Comparison of ENCODE assay signal across 20 cellular contexts in genomic region chr15:79364571-79365240, GRCh38. TPM values are rescaled to one million over a fixed set of nuclear protein-coding genes. Genes with fewer than 3 reads are reported as not detected.
DNase-seq lines count a peak whose midpoint lies in the region; ATAC-seq and TF ChIP-seq lines count a peak whose summit lies in the region.
"Had no signal": no experiment of that assay in that cellular context is flagged by ENCODE, and none has a peak within 500 bp of the region (broad histone marks: within the 10 kb centered on the region; RNA-seq: fewer than 3 reads in every experiment).

No MANE protein-coding gene starts in this region.

- H3K4me3 Mint-ChIP-seq in HFFc6, result no peak overlapping the region
- H3K4me3 Mint-ChIP-seq in endodermal cell, result no peak overlapping the region
- H3K4me3 Mint-ChIP-seq in activated T-cell treated with anti-CD3 and anti-CD28 coated beads, Interleukin-2, amount 50 U/mL, for 72 hours, result no peak overlapping the region
- H3K4me3 Mint-ChIP-seq: CD4-positive, CD25-positive, alpha-beta regulatory T cell had no signal

- peaks cover 3% of the 10 kb centered on the region for H3K36me3 ChIP-seq in BE2C
- H3K36me3 ChIP-seq in endodermal cell (ENCODE audit: control insufficient read depth, insufficient read depth, low read length), result no peaks in the 10 kb centered on the region
- H3K36me3 ChIP-seq in neuronal stem cell (replicated peaks in 1 of 2; ENCODE audit: control insufficient read depth in 2 of 2, insufficient read depth in 2 of 2, low read length in 2 of 2), result no peaks in the 10 kb centered on the region
- H3K36me3 ChIP-seq: MG63 had no signal

- H2BK5ac ChIP-seq in neuronal stem cell (ENCODE audit: low read length), result no peak overlapping the region

- no peak overlapping the region for H3K9ac ChIP-seq in endodermal cell (ENCODE audit: extremely low read depth, low read length, poor library complexity, severe bottlenecking)
- no peak overlapping the region for H3K9ac ChIP-seq in neuronal stem cell (ENCODE audit: low read depth, low read length, poor library complexity)

- H3K4me1 Mint-ChIP-seq in HFFc6 (ENCODE audit: low read depth) (peaks cover 38% of the 10 kb centered on the region), endodermal cell (peaks cover 49% of the 10 kb centered on the region)
- H3K4me1 Mint-ChIP-seq in activated T-cell treated with anti-CD3 and anti-CD28 coated beads, Interleukin-2, amount 50 U/mL, for 72 hours (ENCODE audit: low read depth), result no peaks in the 10 kb centered on the region
- H3K4me1 Mint-ChIP-seq: CD4-positive, CD25-positive, alpha-beta regulatory T cell had no signal

- no peak overlapping the region for H3K23ac ChIP-seq in neuronal stem cell (ENCODE audit: low read depth, low read length, poor library complexity)

- H2BK12ac ChIP-seq in neuronal stem cell (ENCODE audit: low read length), result no peak overlapping the region

- H3K27ac ChIP-seq in endodermal cell (ENCODE audit: low read depth, low read length), result no peak overlapping the region
- H3K27ac ChIP-seq in neuronal stem cell (replicated peaks; ENCODE audit: low read length), result no peak overlapping the region
- H3K27ac ChIP-seq: A549 had no signal

- H3K27me3 ChIP-seq in BE2C (no peaks in the 10 kb centered on the region), endodermal cell (ENCODE audit: control insufficient read depth, insufficient read depth, low read length, poor library complexity, severe bottlenecking) (no peaks in the 10 kb centered on the region), neuronal stem cell (ENCODE audit: control insufficient read depth in 3 of 3, insufficient read depth in 3 of 3, low read depth in 1 of 3, low read length in 3 of 3) (no peaks in the 10 kb centered on the region)
- H3K27me3 ChIP-seq: MG63 had no signal

- no peak overlapping the region for H3K4me2 ChIP-seq in neuronal stem cell (ENCODE audit: insufficient read depth, low read length, poor library complexity, severe bottlenecking)
- H3K4me2 ChIP-seq: A549 had no signal

- H2AK5ac ChIP-seq in neuronal stem cell (ENCODE audit: low read depth, low read length), result no peak overlapping the region

- TF ChIP-seq CTCF in BE2C (IDR thresholded peaks at IDR 0.05; ENCODE audit: low read depth, low read length) (peak; percentile 89), HFFc6 (IDR thresholded peaks at IDR 0.05) (peak; percentile 71), endodermal cell (conservative IDR thresholded peaks at IDR 0.05) (peak; percentile 16)

- H3K4ac ChIP-seq in neuronal stem cell (ENCODE audit: low read length), result no peak overlapping the region

- peak overlapping the region; percentile 46 for H3K18ac ChIP-seq in neuronal stem cell (ENCODE audit: low read length)

- H3K27me3 Mint-ChIP-seq in HFFc6 (ENCODE audit: insufficient read depth) (peaks cover 3% of the 10 kb centered on the region; the same call in 1 of the 2 replicates), endodermal cell (ENCODE audit: insufficient read depth) (no peaks in the 10 kb centered on the region)
- H3K27me3 Mint-ChIP-seq in activated T-cell treated with anti-CD3 and anti-CD28 coated beads, Interleukin-2, amount 50 U/mL, for 72 hours (ENCODE audit: low read depth), result no peaks in the 10 kb centered on the region
- H3K27me3 Mint-ChIP-seq: CD4-positive, CD25-positive, alpha-beta regulatory T cell had no signal

- H3K27ac Mint-ChIP-seq in HFFc6 (no peak overlapping the region), endodermal cell (peak overlapping the region; percentile 75)
- no peak overlapping the region for H3K27ac Mint-ChIP-seq in activated T-cell treated with anti-CD3 and anti-CD28 coated beads, Interleukin-2, amount 50 U/mL, for 72 hours
- H3K27ac Mint-ChIP-seq: CD4-positive, CD25-positive, alpha-beta regulatory T cell had no signal

- H4K8ac ChIP-seq in neuronal stem cell (ENCODE audit: low read depth, low read length), result no peak overlapping the region

- H3K9me3 Mint-ChIP-seq in HFFc6, result no peaks in the 10 kb centered on the region
- H3K9me3 Mint-ChIP-seq in endodermal cell, result peaks cover 4% of the 10 kb centered on the region
- no peaks in the 10 kb centered on the region for H3K9me3 Mint-ChIP-seq in activated T-cell treated with anti-CD3 and anti-CD28 coated beads, Interleukin-2, amount 50 U/mL, for 72 hours
- H3K9me3 Mint-ChIP-seq: CD4-positive, CD25-positive, alpha-beta regulatory T cell had no signal

- H3K14ac ChIP-seq in neuronal stem cell (ENCODE audit: low read length), result no peak overlapping the region

- no peaks in the 10 kb centered on the region for H3K36me3 Mint-ChIP-seq in HFFc6 (ENCODE audit: low read depth)
- H3K36me3 Mint-ChIP-seq in endodermal cell (ENCODE audit: low read depth), result no peaks in the 10 kb centered on the region
- H3K36me3 Mint-ChIP-seq in activated T-cell treated with anti-CD3 and anti-CD28 coated beads, Interleukin-2, amount 50 U/mL, for 72 hours (ENCODE audit: insufficient read depth in 2 of 2), result no peaks in the 10 kb centered on the region
- H3K36me3 Mint-ChIP-seq: CD4-positive, CD25-positive, alpha-beta regulatory T cell had no signal

- DNase-seq in BE2C (peak; percentile 66), HFFc6 (no peak), endodermal cell (peak; percentile 53), neuronal stem cell (ENCODE audit: low spot score) (no peak), RKO (ENCODE audit: low spot score) (no peak)
- DNase-seq in activated T-cell treated with anti-CD3 and anti-CD28 coated beads, Interleukin-2, amount 50 U/mL, for 72 hours, result no peak
- DNase-seq: Caco-2; CD4-positive, CD25-positive, alpha-beta regulatory T cell; IMR-90; Karpas-422; MG63; NCI-H1092; NCI-H146; NCI-H2081 treated with DMSO at 0.1 percent for 48 hours; NCI-H510A treated with DMSO at 0.1 percent for 48 hours; NCI-H82; RPMI8226; SIG-M5 had no signal

- no peaks in the 10 kb centered on the region for H3K79me1 ChIP-seq in neuronal stem cell (ENCODE audit: low read depth, low read length)

- no peak overlapping the region for H2AFZ ChIP-seq in neuronal stem cell (ENCODE audit: low read length)

- 84 to 90% methylated on average over 6 to 9 of the region's 9 CpGs for WGBS in endodermal cell (ENCODE audit: insufficient coverage in 1 of 2, insufficient read length in 1 of 2), 2 experiments
- WGBS in neuronal stem cell (ENCODE audit: extremely low coverage in 2 of 2, insufficient read length in 2 of 2, insufficient replicate concordance in 1 of 2), 2 donors, result no CpG with 5 or more reads among the region's 9 CpGs

- no peak for ATAC-seq in activated T-cell treated with anti-CD3 and anti-CD28 coated beads, Interleukin-2, amount 50 U/mL, for 72 hours (replicated peaks in 1 of 2)
- no peak for ATAC-seq in GM21576 (IDR thresholded peaks at IDR 0.05; ENCODE audit: unreplicated experiment)

- no peak overlapping the region for H4K91ac ChIP-seq in neuronal stem cell (ENCODE audit: low read depth, low read length, poor library complexity)

- H3K4me3 ChIP-seq in BE2C (ENCODE audit: low read depth, low read length) (no peak overlapping the region), endodermal cell (ENCODE audit: low read length) (no peak overlapping the region), neuronal stem cell (ENCODE audit: low read length in 2 of 2) (no peak overlapping the region)
- H3K4me3 ChIP-seq: A549, MG63 had no signal

- H3K4me1 ChIP-seq in BE2C (peaks cover 50% of the 10 kb centered on the region), endodermal cell (ENCODE audit: control insufficient read depth, insufficient read depth, low read length) (peaks cover 26% of the 10 kb centered on the region), neuronal stem cell (ENCODE audit: control insufficient read depth in 2 of 2, insufficient read depth in 1 of 2, low read depth in 1 of 2, low read length in 2 of 2) (peaks cover 0 to 5% of the 10 kb centered on the region in 2 donors)
- H3K4me1 ChIP-seq: A549, Caco-2 had no signal

- H3K9me3 ChIP-seq in BE2C (no peaks in the 10 kb centered on the region), endodermal cell (ENCODE audit: control insufficient read depth, low read length) (peaks cover 7% of the 10 kb centered on the region), neuronal stem cell (replicated peaks in 1 of 2; ENCODE audit: control insufficient read depth in 2 of 2, insufficient read depth in 1 of 2, low read depth in 1 of 2, low read length in 2 of 2) (peaks cover 0 to 9% of the 10 kb centered on the region in 2 donors)
- H3K9me3 ChIP-seq: A549, Caco-2, MG63 had no signal

- H2BK120ac ChIP-seq in neuronal stem cell (ENCODE audit: low read depth, low read length), result no peak overlapping the region

- no peak overlapping the region for H2BK15ac ChIP-seq in neuronal stem cell (ENCODE audit: low read length)

RNA-seq across cellular contexts. Expression of gene TMED3, which starts 53.8 kb away (rescaled TPM):
- 181 TPM for polyA plus RNA-seq in BE2C (2012; ENCODE audit: insufficient read depth, insufficient read length, low read depth)
- 100 to 1,000 TPM; 135 to 176 (median 154) TPM for total RNA-seq in HFFc6 (2021; fragmentation: NEBNext Ultra II Directional; extraction: Animal tissue kit (Norgen Biotek cat#: 25700))
- total RNA-seq in endodermal cell, result 10 to 100 TPM; 44.8 to 48.9 TPM
- 58.0 TPM for polyA plus RNA-seq in endodermal cell (2013, experiment 1 of 2)
- 50.8 TPM for polyA plus RNA-seq in endodermal cell (2013, experiment 2 of 2)
- polyA plus RNA-seq in neuronal stem cell (2013, experiment 1 of 2), result 39.1 TPM
- polyA plus RNA-seq in neuronal stem cell (2013, experiment 2 of 2), result 38.7 TPM
- 10 to 100 TPM; 42.2 to 44.8 TPM for total RNA-seq in activated T-cell treated with anti-CD3 and anti-CD28 coated beads, Interleukin-2, amount 50 U/mL, for 72 hours

Comparison
In these comparisons a context has a peak if more than half of its experiments do, and no peak if none do; other contexts are left out.
1. DNase-seq: peak in BE2C (single experiment) and endodermal cell (single experiment); none in HFFc6 (single experiment), neuronal stem cell (single experiment), activated T-cell treated with anti-CD3 and anti-CD28 coated beads, Interleukin-2, amount 50 U/mL, for 72 hours (0 of 2) and RKO (single experiment).
2. CTCF ChIP-seq: peak in every context shown above with its lines; median percentile 89 in BE2C; 71 in HFFc6; 16 in endodermal cell.